In the genomic region with DNA sequence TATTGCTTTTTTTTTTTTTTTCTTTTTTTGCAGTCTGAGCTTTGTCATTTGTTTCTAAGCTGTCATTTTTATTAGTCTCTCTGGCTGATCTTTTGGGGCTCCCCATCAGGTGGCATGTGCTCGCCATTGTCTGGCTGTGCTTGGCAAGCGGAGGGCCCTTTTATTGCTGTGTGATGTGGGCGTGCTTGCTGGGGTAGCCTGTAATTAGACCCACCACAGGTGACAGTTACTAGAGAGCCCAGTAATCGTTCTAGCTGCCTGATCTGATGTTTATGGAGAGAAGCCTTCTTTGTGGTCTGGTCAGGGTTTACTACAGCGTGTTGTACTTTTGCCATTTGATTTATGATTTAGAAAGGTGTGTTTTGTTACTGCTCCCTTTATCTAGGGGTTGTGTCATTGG, we compare ENCODE assay signal across 22 cellular contexts.
DNase-seq lines count a peak whose midpoint lies in the region; ATAC-seq and TF ChIP-seq lines count a peak whose summit lies in the region.
"Had no signal": no experiment of that assay in that cellular context is flagged by ENCODE, and none has a peak within 500 bp of the region (broad histone marks: within the 10 kb centered on the region; RNA-seq: fewer than 3 reads in every experiment).

No MANE protein-coding gene starts in this region.

- DNase-seq in DMS153 treated with DMSO at 0.1 percent for 48 hours (lab: John Stamatoyannopoulos, UW; ENCODE audit: unreplicated experiment) (peak; percentile 58), NCI-H1436 (lab: John Stamatoyannopoulos, UW) (peak; percentile 52), NCI-H345 treated with DMSO at 0.1 percent for 48 hours (lab: John Stamatoyannopoulos, UW; ENCODE audit: unreplicated experiment) (peak; percentile 84), left kidney (ENCODE audit: low read depth, low spot score) (peak; percentile 86), spleen (no peak)
- DNase-seq in CD8-positive, alpha-beta T cell: no peak
- DNase-seq in stimulated activated CD4-positive, alpha-beta T cell treated with anti-CD3 and anti-CD28 coated beads, Interleukin-4, amount 100 ng/mL, for 1 hour: no peak
- DNase-seq: DMS79, KG1, left lung, NCI-H1048, nucleus accumbens, retina, T1000, uterus had no signal

- POLR2A ChIA-PET in CD8-positive, alpha-beta T cell (lab: Charles Lee): no interaction called here

- H3K36me3 Mint-ChIP-seq in CD8-positive, alpha-beta T cell: peaks cover 47% of the 10 kb centered on the region
- H3K36me3 Mint-ChIP-seq: mesothelial cell of epicardium had no signal

- CTCF ChIA-PET in CD8-positive, alpha-beta T cell (lab: Charles Lee): interaction anchor here (1.6 kb wide), 1 partner anchor 11 kb away, joined by 4 read pairs; no protein-coding TSS in a partner anchor

- no peak overlapping the region for H3K4me3 ChIP-seq in spleen
- H3K4me3 ChIP-seq in CD8-positive, alpha-beta T cell (ENCODE audit: low read depth, low read length): no peak overlapping the region
- H3K4me3 ChIP-seq: left lung, SK-N-MC, suprapubic skin, uterus had no signal

- intact Hi-C loops in spleen (cut with DNase I; ENCODE audit: low total_unique reads): no loop called here
- intact Hi-C loops in CD8-positive, alpha-beta T cell (cut with DNase I, micrococcal nuclease): no loop called here

- H3K4me3 Mint-ChIP-seq in CD8-positive, alpha-beta T cell: no peak overlapping the region
- H3K4me3 Mint-ChIP-seq: activated naive CD8-positive, alpha-beta T cell; activated T-helper 1 cell treated with anti-CD3 and anti-CD28 coated beads, Interleukin-12 subunit alpha, Interleukin-12 subunit beta, Interleukin-2, Interleukin-4 antibody, amounts not matched to agents 30 ng/mL and 10 ng/mL and 1 ng/mL, durations not matched to agents 14 hours and 24 hours and 36 hours; mesothelial cell of epicardium had no signal

- ATAC-seq in CD8-positive, alpha-beta T cell: no peak
- no peak for ATAC-seq in HG02798 (IDR thresholded peaks at IDR 0.05; ENCODE audit: poor library complexity, unreplicated experiment)
- ATAC-seq: activated CD4-positive, CD25-positive, alpha-beta regulatory T cell treated with anti-CD3 and anti-CD28 coated beads, Interleukin-2, amount 50 U/mL, for 24 hours; left lung had no signal

- peaks cover 0 to 87% (median 13%) of the 10 kb centered on the region in 6 donors for H3K36me3 ChIP-seq in spleen
- no peaks in the 10 kb centered on the region for H3K36me3 ChIP-seq in CD8-positive, alpha-beta T cell (ENCODE audit: insufficient read depth, low read length)
- H3K36me3 ChIP-seq: suprapubic skin, uterus had no signal

- no peaks in the 10 kb centered on the region for H3K4me1 Mint-ChIP-seq in CD8-positive, alpha-beta T cell (ENCODE audit: low read depth)

- no peaks in the 10 kb centered on the region for H3K27me3 Mint-ChIP-seq in CD8-positive, alpha-beta T cell (ENCODE audit: low read depth)
- H3K27me3 Mint-ChIP-seq: activated naive CD8-positive, alpha-beta T cell had no signal

- no peaks in the 10 kb centered on the region for H3K9me3 Mint-ChIP-seq in CD8-positive, alpha-beta T cell
- H3K9me3 Mint-ChIP-seq: activated T-helper 1 cell treated with anti-CD3 and anti-CD28 coated beads, Interleukin-12 subunit alpha, Interleukin-12 subunit beta, Interleukin-2, Interleukin-4 antibody, amounts not matched to agents 30 ng/mL and 10 ng/mL and 1 ng/mL, durations not matched to agents 14 hours and 24 hours and 36 hours; mesothelial cell of epicardium had no signal

- no peaks in the 10 kb centered on the region for H3K9me3 ChIP-seq in spleen
- H3K9me3 ChIP-seq in CD8-positive, alpha-beta T cell (ENCODE audit: low read length): no peaks in the 10 kb centered on the region
- H3K9me3 ChIP-seq: left lung, suprapubic skin, uterus had no signal

- H3K27me3 ChIP-seq in spleen (replicated peaks in 1 of 7): no peaks in the 10 kb centered on the region
- H3K27me3 ChIP-seq in CD8-positive, alpha-beta T cell (ENCODE audit: insufficient read depth, low read length): no peaks in the 10 kb centered on the region
- H3K27me3 ChIP-seq: left lung, suprapubic skin, uterus had no signal

- no peak for TF ChIP-seq POLR2A in spleen (IDR thresholded peaks at IDR 0.05)

- no peak overlapping the region for H3K27ac Mint-ChIP-seq in CD8-positive, alpha-beta T cell
- H3K27ac Mint-ChIP-seq: activated naive CD8-positive, alpha-beta T cell; activated T-helper 1 cell treated with anti-CD3 and anti-CD28 coated beads, Interleukin-12 subunit alpha, Interleukin-12 subunit beta, Interleukin-2, Interleukin-4 antibody, amounts not matched to agents 30 ng/mL and 10 ng/mL and 1 ng/mL, durations not matched to agents 14 hours and 24 hours and 36 hours; mesothelial cell of epicardium had no signal

- WGBS in spleen, 5 donors: 81 to 88% (median 83%) methylated on average over 5 of the region's 5 CpGs

- no peak overlapping the region for H3K27ac ChIP-seq in spleen
- no peak overlapping the region for H3K27ac ChIP-seq in CD8-positive, alpha-beta T cell (ENCODE audit: low read depth, low read length)
- H3K27ac ChIP-seq: left lung, SK-N-MC, suprapubic skin, uterus had no signal

- peaks cover 12 to 34% (median 24%) of the 10 kb centered on the region in 6 donors for H3K4me1 ChIP-seq in spleen
- no peaks in the 10 kb centered on the region for H3K4me1 ChIP-seq in CD8-positive, alpha-beta T cell (ENCODE audit: insufficient read depth, low read length)
- H3K4me1 ChIP-seq: suprapubic skin, uterus had no signal

- TF ChIP-seq CTCF in spleen (IDR thresholded peaks at IDR 0.05 in 8 of 11, conservative IDR thresholded peaks at IDR 0.05 in 3 of 11): no peak
- TF ChIP-seq CTCF in CD8-positive, alpha-beta T cell (IDR thresholded peaks at IDR 0.05): no peak

Comparison
In these comparisons a context has a peak if more than half of its experiments do, and no peak if none do; other contexts are left out.
1. DNase-seq: peak in DMS153 treated with DMSO at 0.1 percent for 48 hours (single experiment), NCI-H1436 (single experiment), NCI-H345 treated with DMSO at 0.1 percent for 48 hours (single experiment) and left kidney (single experiment); none in spleen (single experiment), CD8-positive, alpha-beta T cell (0 of 7) and stimulated activated CD4-positive, alpha-beta T cell treated with anti-CD3 and anti-CD28 coated beads, Interleukin-4, amount 100 ng/mL, for 1 hour (single experiment).